ENCODE assay signal across 10 cellular contexts in genomic region chr15:82805994-82806406, GRCh38. TPM values are rescaled to one million over a fixed set of nuclear protein-coding genes. Genes with fewer than 3 reads are reported as not detected.
DNase-seq lines count a peak whose midpoint lies in the region; ATAC-seq and TF ChIP-seq lines count a peak whose summit lies in the region.
"Had no signal": no experiment of that assay in that cellular context is flagged by ENCODE, and none has a peak within 500 bp of the region (broad histone marks: within the 10 kb centered on the region; RNA-seq: fewer than 3 reads in every experiment).

Gene FSD2, minus strand, starts transcription at chr15:82806069. Its CDS starts 18,679 bp downstream, at chr15:82787390.

- H3K36me3 ChIP-seq in OCI-LY3 (replicated peaks; ENCODE audit: low read depth, low read length) (no peaks in the 10 kb centered on the region), skeletal muscle tissue (ENCODE audit: control insufficient read depth in 3 of 3, insufficient read depth in 3 of 3, low read length in 3 of 3) (peaks cover 0 to 15% (median 11%) of the 10 kb centered on the region in 3 donors), smooth muscle cell (ENCODE audit: low read depth) (no peaks in the 10 kb centered on the region)

- peak within 1 kb of the TSS; percentile 21 for H3K4me3 ChIP-seq in OCI-LY3 (ENCODE audit: low read length)
- peak within 1 kb of the TSS; percentile 71 to 85 (median 74) for H3K4me3 ChIP-seq in skeletal muscle tissue (ENCODE audit: low read length in 3 of 3)
- no peak within 1 kb of the TSS for H3K4me3 ChIP-seq in smooth muscle cell

- H3K27ac ChIP-seq in OCI-LY3 (ENCODE audit: low read length) (peak within 1 kb of the TSS; percentile 41), skeletal muscle tissue (ENCODE audit: low read depth, low read length) (peak within 1 kb of the TSS; percentile 99), smooth muscle cell (ENCODE audit: low read depth) (no peak within 1 kb of the TSS)
- H3K27ac ChIP-seq: 22Rv1 had no signal

- peak within 1 kb of the TSS; percentile 88 for H2AFZ ChIP-seq in OCI-LY3 (ENCODE audit: low read depth, low read length)
- H2AFZ ChIP-seq in smooth muscle cell (ENCODE audit: low read depth): no peak within 1 kb of the TSS

- peak; percentile 30 for DNase-seq in DMS 273 (lab: John Stamatoyannopoulos, UW; ENCODE audit: unreplicated experiment)
- DNase-seq in DMS 273 treated with DMSO at 0.1 percent for 48 hours (lab: John Stamatoyannopoulos, UW): no peak
- no peak for DNase-seq in NCI-H524 treated with DMSO at 0.1 percent for 48 hours (lab: John Stamatoyannopoulos, UW)
- DNase-seq in smooth muscle cell (lab: John Stamatoyannopoulos, UW; ENCODE audit: unreplicated experiment): no peak
- DNase-seq in cerebellum (ENCODE audit: low spot score): no peak

- H3K4me1 ChIP-seq in OCI-LY3 (ENCODE audit: low read length): peaks cover 30% of the 10 kb centered on the region
- peaks cover 46 to 60% (median 52%) of the 10 kb centered on the region in 3 donors for H3K4me1 ChIP-seq in skeletal muscle tissue (ENCODE audit: control insufficient read depth in 3 of 3, insufficient read depth in 3 of 3, low read length in 3 of 3)
- peaks cover 4% of the 10 kb centered on the region for H3K4me1 ChIP-seq in smooth muscle cell (ENCODE audit: low read depth)

- ATAC-seq in HG02981 (IDR thresholded peaks at IDR 0.05; ENCODE audit: unreplicated experiment): peak; percentile 71
- ATAC-seq: Panc1 had no signal

- H3K9ac ChIP-seq in OCI-LY3 (ENCODE audit: low read length): peak within 1 kb of the TSS; percentile 17; the same call in 1 of the 2 replicates
- peak within 1 kb of the TSS; percentile 86 to 95 (median 90) for H3K9ac ChIP-seq in skeletal muscle tissue (ENCODE audit: low read depth in 1 of 3, low read length in 3 of 3)
- no peak within 1 kb of the TSS for H3K9ac ChIP-seq in smooth muscle cell (ENCODE audit: low read depth)

- H3K4me2 ChIP-seq in OCI-LY3 (ENCODE audit: low read length) (peak within 1 kb of the TSS; percentile 75), smooth muscle cell (no peak within 1 kb of the TSS)

- H4K20me1 ChIP-seq in OCI-LY3 (ENCODE audit: insufficient read depth, low read length) (peaks cover 6% of the 10 kb centered on the region), smooth muscle cell (ENCODE audit: low read depth) (peaks cover 2% of the 10 kb centered on the region)

- peak; percentile 13; the same call in 1 of the 2 replicates for TF ChIP-seq CTCF in OCI-LY3 (IDR thresholded peaks at IDR 0.05; ENCODE audit: low read depth, low read length)
- no peak for TF ChIP-seq CTCF in smooth muscle cell (IDR thresholded peaks at IDR 0.05; ENCODE audit: borderline replicate concordance, insufficient read depth, poor library complexity, severe bottlenecking)

- H3K9me3 ChIP-seq in OCI-LY3 (ENCODE audit: insufficient read depth, low read length): no peaks in the 10 kb centered on the region
- H3K9me3 ChIP-seq in skeletal muscle tissue (ENCODE audit: control insufficient read depth in 3 of 3, low read length in 3 of 3): no peaks in the 10 kb centered on the region
- H3K9me3 ChIP-seq in smooth muscle cell (replicated peaks; ENCODE audit: low read depth): no peaks in the 10 kb centered on the region

- peaks cover 11% of the 10 kb centered on the region for H3K27me3 ChIP-seq in OCI-LY3 (ENCODE audit: low read depth, low read length)
- H3K27me3 ChIP-seq in skeletal muscle tissue (ENCODE audit: control insufficient read depth in 3 of 3, insufficient read depth in 3 of 3, low read length in 3 of 3): no peaks in the 10 kb centered on the region
- H3K27me3 ChIP-seq in smooth muscle cell (ENCODE audit: low read depth): peaks cover 8% of the 10 kb centered on the region

- peaks cover 15% of the 10 kb centered on the region for H3K79me2 ChIP-seq in OCI-LY3 (ENCODE audit: low read length)
- H3K79me2 ChIP-seq in smooth muscle cell (ENCODE audit: low read depth): peaks cover 5% of the 10 kb centered on the region

- WGBS in smooth muscle cell (ENCODE audit: low lambda C conversion rate): 76% methylated on average over 2 of the region's 2 CpGs

- peaks cover 2% of the 10 kb centered on the region for H3F3A ChIP-seq in smooth muscle cell (ENCODE audit: low read depth)

RNA-seq across cellular contexts. Expression of gene FSD2, which starts in this region (rescaled TPM):
- total RNA-seq in skeletal muscle tissue (26.6 TPM), smooth muscle cell (not detected in 2 replicates), cerebellum (not detected)
- not detected in 2 replicates for polyA plus RNA-seq in smooth muscle cell

Comparison
In these comparisons a context has a peak if more than half of its experiments do, and no peak if none do; other contexts are left out.
1. RNA of gene FSD2 (total RNA-seq): 26.6 TPM in skeletal muscle tissue (single experiment); not detected in smooth muscle cell and not detected in cerebellum (single experiment); every median in the first group is over 10 times any median in the second.